Comparison of ENCODE assay signal across 3 cellular contexts in genomic region chr7:143763065-143763464, GRCh38. TPM values are rescaled to one million over a fixed set of nuclear protein-coding genes. Genes with fewer than 3 reads are reported as not detected.
"Had no signal": no experiment of that assay in that cellular context is flagged by ENCODE, and none has a peak within 500 bp of the region (broad histone marks: within the 10 kb centered on the region; RNA-seq: fewer than 3 reads in every experiment).

No MANE protein-coding gene starts in this region.

RNA-seq across cellular contexts. Expression of gene CTAGE6, which starts 5.6 kb away (rescaled TPM):
- total RNA-seq: M059J, OCI-LY7, SJSA1 had no signal
